ENCODE assay signal across 9 cellular contexts in the genomic region with DNA sequence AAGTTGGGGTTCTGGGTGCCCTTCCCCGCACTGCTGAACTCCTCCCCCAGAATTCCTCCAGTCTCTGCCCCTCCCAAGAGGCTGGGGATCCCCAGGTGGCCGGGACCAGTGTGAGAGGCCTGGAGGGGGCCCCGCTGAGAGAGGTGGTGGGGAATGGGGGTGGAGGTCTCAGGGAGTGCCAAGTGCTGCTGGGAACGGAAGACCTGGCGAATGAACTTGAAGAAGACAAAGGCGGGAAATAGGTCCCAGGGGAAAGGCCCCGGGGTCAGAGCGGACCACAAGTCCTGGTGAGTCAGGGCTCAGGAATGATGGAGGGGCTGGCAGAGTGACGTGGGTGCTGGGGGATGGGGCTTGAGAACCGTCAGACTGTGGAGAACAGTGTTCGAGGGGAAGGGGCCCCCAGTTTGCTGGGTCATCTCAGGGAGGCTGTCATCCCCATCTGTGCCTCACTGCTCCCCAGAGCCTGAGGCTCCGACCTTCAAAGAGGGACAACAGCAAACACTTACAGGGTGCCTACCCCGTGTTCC. TPM values are rescaled to one million over a fixed set of nuclear protein-coding genes. Genes with fewer than 3 reads are reported as not detected.
A peak's percentile ranks its signal among the peaks of the same experiment; 100 is the strongest.
DNase-seq lines count a peak whose midpoint lies in the region; ATAC-seq and TF ChIP-seq lines count a peak whose summit lies in the region.
"Had no signal": no experiment of that assay in that cellular context is flagged by ENCODE, and none has a peak within 500 bp of the region (broad histone marks: within the 10 kb centered on the region; RNA-seq: fewer than 3 reads in every experiment).

No MANE protein-coding gene starts in this region.

- CTCF ChIA-PET in MCF 10A (lab: Yijun Ruan, JAX) = interaction anchor here (1.2 to 2.6 kb wide), 5 partner anchors 9 to 61 kb away, joined by 3 to 47 read pairs (median 10); partner anchors contain the start of gene SEMA6B

- POLR2A ChIA-PET in MCF 10A (lab: Yijun Ruan, JAX) = interaction anchor here (1.0 kb wide), 2 partner anchors 14 to 61 kb away, joined by 3 read pairs; no protein-coding TSS in a partner anchor

- no peaks in the 10 kb centered on the region for H3K36me3 ChIP-seq in kidney epithelial cell (ENCODE audit: control insufficient read depth, insufficient read depth, low read length)
- no peaks in the 10 kb centered on the region for H3K36me3 ChIP-seq in upper lobe of right lung

- H3K27ac ChIP-seq in upper lobe of right lung = no peak overlapping the region

- ATAC-seq in activated T-cell treated with anti-CD3 and anti-CD28 coated beads, Interleukin-2, amount 50 U/mL, for 72 hours (replicated peaks in 1 of 2) = peak; percentile 41 to 77
- peak; percentile 27 for ATAC-seq in upper lobe of right lung
- ATAC-seq in HG03354 (IDR thresholded peaks at IDR 0.05; ENCODE audit: poor library complexity, severe bottlenecking, unreplicated experiment) = no peak
- no peak for ATAC-seq in HG03045 (IDR thresholded peaks at IDR 0.05; ENCODE audit: unreplicated experiment)
- ATAC-seq in HG02763 (IDR thresholded peaks at IDR 0.05; ENCODE audit: unreplicated experiment) = no peak

- intact Hi-C loops in MCF 10A (cut with micrococcal nuclease) = no loop called here
- intact Hi-C loops in upper lobe of right lung (cut with DNase I) = loop anchor here (10.0 kb wide), 1 partner anchor 59 kb away; the partner anchor contains the start of gene TNFAIP8L1

- H3K4me3 ChIP-seq in kidney epithelial cell (ENCODE audit: low read depth, low read length) (no peak overlapping the region), upper lobe of right lung (no peak overlapping the region)

- no peaks in the 10 kb centered on the region for H3K9me3 ChIP-seq in upper lobe of right lung

- H3K9me3 Mint-ChIP-seq in activated T-cell treated with anti-CD3 and anti-CD28 coated beads, Interleukin-2, amount 50 U/mL, for 72 hours = no peaks in the 10 kb centered on the region
- no peaks in the 10 kb centered on the region for H3K9me3 Mint-ChIP-seq in MCF 10A (ENCODE audit: unreplicated experiment)

- peak overlapping the region; percentile 17 to 53 for H3K4me3 Mint-ChIP-seq in activated T-cell treated with anti-CD3 and anti-CD28 coated beads, Interleukin-2, amount 50 U/mL, for 72 hours
- H3K4me3 Mint-ChIP-seq in MCF 10A (ENCODE audit: unreplicated experiment) = no peak overlapping the region

- BruUV-seq in MCF 10A (replicated peaks; lab: Mats Ljungman, UMichigan) = no TSS peak

- peaks cover 18% of the 10 kb centered on the region for H3K4me1 Mint-ChIP-seq in activated T-cell treated with anti-CD3 and anti-CD28 coated beads, Interleukin-2, amount 50 U/mL, for 72 hours (ENCODE audit: low read depth)
- peaks cover 16% of the 10 kb centered on the region for H3K4me1 Mint-ChIP-seq in MCF 10A (ENCODE audit: insufficient read depth, unreplicated experiment)

- peaks cover 17% of the 10 kb centered on the region for H3K27me3 ChIP-seq in kidney epithelial cell (ENCODE audit: control insufficient read depth, insufficient read depth, low read length)
- peaks cover 33% of the 10 kb centered on the region for H3K27me3 ChIP-seq in upper lobe of right lung

- H3K27me3 Mint-ChIP-seq in activated T-cell treated with anti-CD3 and anti-CD28 coated beads, Interleukin-2, amount 50 U/mL, for 72 hours (ENCODE audit: low read depth) = peaks cover 44% of the 10 kb centered on the region
- H3K27me3 Mint-ChIP-seq in MCF 10A (ENCODE audit: insufficient read depth, unreplicated experiment) = no peaks in the 10 kb centered on the region

- H3K4me1 ChIP-seq in upper lobe of right lung = peaks cover 10% of the 10 kb centered on the region

- peak in 1 of 2 donors; percentile 33 for DNase-seq in activated T-cell treated with anti-CD3 and anti-CD28 coated beads, Interleukin-2, amount 50 U/mL, for 72 hours
- DNase-seq in activated T-cell treated with anti-CD3 and anti-CD28 coated beads for 4 hours (no peak), MCF 10A (ENCODE audit: unreplicated experiment) (peak; percentile 93), kidney epithelial cell (ENCODE audit: low read depth) (peak; percentile 73), upper lobe of right lung (no peak)

- H3K36me3 Mint-ChIP-seq in activated T-cell treated with anti-CD3 and anti-CD28 coated beads, Interleukin-2, amount 50 U/mL, for 72 hours (ENCODE audit: insufficient read depth in 2 of 2) = no peaks in the 10 kb centered on the region
- no peaks in the 10 kb centered on the region for H3K36me3 Mint-ChIP-seq in MCF 10A (ENCODE audit: insufficient read depth, unreplicated experiment)

- TF ChIP-seq CTCF in MCF 10A (IDR thresholded peaks at IDR 0.05; ENCODE audit: unreplicated experiment) (no peak), kidney epithelial cell (IDR thresholded peaks at IDR 0.05; ENCODE audit: insufficient read depth, low read length, poor library complexity, severe bottlenecking) (no peak), upper lobe of right lung (IDR thresholded peaks at IDR 0.05) (no peak)

- no peak overlapping the region for H3K27ac Mint-ChIP-seq in activated T-cell treated with anti-CD3 and anti-CD28 coated beads, Interleukin-2, amount 50 U/mL, for 72 hours
- no peak overlapping the region for H3K27ac Mint-ChIP-seq in MCF 10A (ENCODE audit: low read depth, unreplicated experiment)

RNA-seq across cellular contexts. Expression of gene SEMA6B, which starts 15.8 kb away (rescaled TPM):
- total RNA-seq in activated T-cell treated with anti-CD3 and anti-CD28 coated beads, Interleukin-2, amount 50 U/mL, for 72 hours = under 1 TPM; 0.05 to 0.19 TPM
- total RNA-seq in MCF 10A (2022) = 0.20 and 0.54 TPM in 2 replicates
- total RNA-seq in kidney epithelial cell = 0.13 and 0.55 TPM in 2 replicates
- 20.3 TPM for total RNA-seq in upper lobe of right lung
- total RNA-seq: T-helper 2 cell treated with Interferon-gamma antibody and Interleukin-4, amounts not matched to agents 100 ng/mL and 5 ng/mL, for 36 hours had no signal

RNA-seq across cellular contexts. Expression of gene LRG1, which starts 35.5 kb away (rescaled TPM):
- total RNA-seq in activated T-cell treated with anti-CD3 and anti-CD28 coated beads, Interleukin-2, amount 50 U/mL, for 72 hours = 1 to 10 TPM in 1 of 2 donors, under 1 TPM in 1; 0.67 to 2.3 TPM
- total RNA-seq in MCF 10A (2022) (0.33 and 0.56 TPM in 2 replicates), kidney epithelial cell (0.21 and 0.25 TPM in 2 replicates), upper lobe of right lung (15.9 TPM)

RNA-seq across cellular contexts. Expression of gene PLIN5, which starts 40.3 kb away (rescaled TPM):
- under 1 TPM; 0.24 to 0.81 TPM for total RNA-seq in activated T-cell treated with anti-CD3 and anti-CD28 coated beads, Interleukin-2, amount 50 U/mL, for 72 hours
- total RNA-seq in MCF 10A (2022) (not detected in 2 replicates), kidney epithelial cell (0.07 TPM in 1 of 2 replicates, not detected in the other), upper lobe of right lung (17.2 TPM)
- total RNA-seq: T-helper 2 cell treated with Interferon-gamma antibody and Interleukin-4, amounts not matched to agents 100 ng/mL and 5 ng/mL, for 36 hours had no signal

RNA-seq across cellular contexts. Expression of gene PLIN4, which starts 57.0 kb away (rescaled TPM):
- total RNA-seq in activated T-cell treated with anti-CD3 and anti-CD28 coated beads, Interleukin-2, amount 50 U/mL, for 72 hours = under 1 TPM; 0.05 to 0.12 TPM
- total RNA-seq in MCF 10A (2022) (1.4 and 1.8 TPM in 2 replicates), kidney epithelial cell (under 0.01 and 0.04 TPM in 2 replicates), upper lobe of right lung (4.1 TPM)
- total RNA-seq: T-helper 2 cell treated with Interferon-gamma antibody and Interleukin-4, amounts not matched to agents 100 ng/mL and 5 ng/mL, for 36 hours had no signal

Comparison
In these comparisons a context has a peak if more than half of its experiments do, and no peak if none do; other contexts are left out.
1. ATAC-seq: peak in activated T-cell treated with anti-CD3 and anti-CD28 coated beads, Interleukin-2, amount 50 U/mL, for 72 hours (2 of 2) and upper lobe of right lung (single experiment); none in HG03354 (single experiment), HG03045 (single experiment) and HG02763 (single experiment).
2. DNase-seq: peak in MCF 10A (single experiment) and kidney epithelial cell (single experiment); none in activated T-cell treated with anti-CD3 and anti-CD28 coated beads for 4 hours (single experiment) and upper lobe of right lung (single experiment).
3. RNA of gene SEMA6B, which starts 15.8 kb away (total RNA-seq): 20.3 TPM in upper lobe of right lung (single experiment); 0.20 to 0.54 TPM in MCF 10A, 0.05 to 0.19 TPM in activated T-cell treated with anti-CD3 and anti-CD28 coated beads, Interleukin-2, amount 50 U/mL, for 72 hours and 0.13 to 0.55 TPM in kidney epithelial cell; every median in the first group is over 10 times any median in the second.
4. RNA of gene PLIN5, which starts 40.3 kb away (total RNA-seq): 17.2 TPM in upper lobe of right lung (single experiment); 0.24 to 0.81 TPM in activated T-cell treated with anti-CD3 and anti-CD28 coated beads, Interleukin-2, amount 50 U/mL, for 72 hours, not detected in MCF 10A and 0.07 TPM in kidney epithelial cell; every median in the first group is over 10 times any median in the second.